In the genomic region with DNA sequence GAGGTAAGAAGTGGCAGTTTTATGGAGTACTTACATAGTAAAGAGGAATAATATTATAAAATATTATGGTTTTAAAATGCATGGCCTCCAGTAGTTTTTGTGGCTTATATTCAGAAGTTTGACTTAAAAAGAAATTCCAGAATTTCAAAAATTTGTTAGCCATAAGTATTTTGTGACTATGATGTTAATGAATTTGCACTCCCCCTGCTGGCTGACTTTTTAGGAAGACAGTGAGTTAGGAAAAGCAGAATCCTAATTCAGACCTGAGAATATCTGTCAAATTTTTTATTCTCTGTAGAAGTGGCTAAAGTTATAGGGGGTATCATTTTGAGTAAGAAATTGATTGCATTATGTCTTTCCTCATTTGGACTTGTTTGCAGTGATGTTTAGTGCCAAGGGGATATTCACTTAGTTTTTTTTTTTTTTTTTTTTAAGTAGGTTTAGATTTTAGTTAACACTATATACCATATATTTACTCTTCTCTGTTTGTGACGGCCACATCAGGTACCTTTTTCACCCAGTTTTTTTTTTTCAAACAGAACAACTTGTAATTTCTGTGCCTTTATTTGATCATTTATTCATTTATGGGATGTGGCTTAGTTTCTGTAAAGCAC, we compare ENCODE assay signal across 9 cellular contexts. TPM values are rescaled to one million over a fixed set of nuclear protein-coding genes. Genes with fewer than 3 reads are reported as not detected.
DNase-seq lines count a peak whose midpoint lies in the region; ATAC-seq, FAIRE-seq and TF ChIP-seq lines count a peak whose summit lies in the region.
"Had no signal": no experiment of that assay in that cellular context is flagged by ENCODE, and none has a peak within 500 bp of the region (broad histone marks: within the 10 kb centered on the region; RNA-seq: fewer than 3 reads in every experiment).

No MANE protein-coding gene starts in this region.

- WGBS in lower leg skin, 2 donors: 73 to 76% methylated on average over 1 of the region's 1 CpG

- TF ChIP-seq CTCF in LNCaP clone FGC (IDR thresholded peaks at IDR 0.05; ENCODE audit: control insufficient read depth, extremely low read depth, insufficient read depth): peak; percentile 48
- TF ChIP-seq CTCF in astrocyte (IDR thresholded peaks at IDR 0.05; ENCODE audit: insufficient read depth, low read depth, low read length): peak; percentile 70
- peak; percentile 38 to 53 for TF ChIP-seq CTCF in left lung (IDR thresholded peaks at IDR 0.05)
- TF ChIP-seq CTCF in lower leg skin (IDR thresholded peaks at IDR 0.05): no peak

- no peaks in the 10 kb centered on the region for H3K9me3 Mint-ChIP-seq in astrocyte (ENCODE audit: unreplicated experiment)
- H3K9me3 Mint-ChIP-seq: activated T-cell treated with anti-CD3 and anti-CD28 coated beads, Interleukin-2, amount 50 U/mL, for 72 hours had no signal

- no peak overlapping the region for H2AFZ ChIP-seq in astrocyte (ENCODE audit: low read depth, low read length)

- H3K27ac Mint-ChIP-seq in astrocyte (ENCODE audit: unreplicated experiment): no peak overlapping the region
- H3K27ac Mint-ChIP-seq: activated T-cell treated with anti-CD3 and anti-CD28 coated beads, Interleukin-2, amount 50 U/mL, for 72 hours had no signal

- no peaks in the 10 kb centered on the region for H3K27me3 Mint-ChIP-seq in astrocyte (ENCODE audit: low read depth, unreplicated experiment)

- H3K79me2 ChIP-seq in astrocyte (ENCODE audit: insufficient read depth, low read length): peaks cover 99% of the 10 kb centered on the region

- no peak for TF ChIP-seq POLR2A in lower leg skin (IDR thresholded peaks at IDR 0.05)

- no peak overlapping the region for H3K4me3 ChIP-seq in LNCaP clone FGC (ENCODE audit: low read depth, low read length)
- H3K4me3 ChIP-seq in astrocyte (ENCODE audit: insufficient read depth, low read depth, low read length): no peak overlapping the region
- no peak overlapping the region for H3K4me3 ChIP-seq in left lung
- H3K4me3 ChIP-seq in lower leg skin (ENCODE audit: low read depth, poor library complexity, severe bottlenecking): no peak overlapping the region

- no peak for FAIRE-seq in astrocyte (lab: Jason Lieb, UNC)

- intact Hi-C loops in left lung (cut with DNase I) (no loop called here), lower leg skin (cut with DNase I; ENCODE audit: low total_unique reads) (no loop called here)

- H3K9me3 ChIP-seq in astrocyte (ENCODE audit: insufficient read depth, low read depth, low read length): no peaks in the 10 kb centered on the region
- no peaks in the 10 kb centered on the region for H3K9me3 ChIP-seq in left lung

- H3K4me3 Mint-ChIP-seq in astrocyte (ENCODE audit: unreplicated experiment): no peak overlapping the region
- H3K4me3 Mint-ChIP-seq: activated T-cell treated with anti-CD3 and anti-CD28 coated beads, Interleukin-2, amount 50 U/mL, for 72 hours had no signal

- H3K4me1 ChIP-seq in astrocyte (ENCODE audit: insufficient read depth, low read length): peaks cover 8% of the 10 kb centered on the region
- H3K4me1 ChIP-seq in left lung: peaks cover 0 to 60% of the 10 kb centered on the region in 2 donors

- peak; percentile 36 for DNase-seq in SKM-1 treated with dmso at 0.1 percent for 144 hours (lab: John Stamatoyannopoulos, UW; ENCODE audit: unreplicated experiment)
- no peak for DNase-seq in SKM-1 (lab: John Stamatoyannopoulos, UW; ENCODE audit: unreplicated experiment)
- no peak for DNase-seq in LNCaP clone FGC (ENCODE audit: low read depth)
- DNase-seq in astrocyte (ENCODE audit: low read depth): no peak
- no peak for DNase-seq in left lung
- no peak for DNase-seq in lower leg skin (ENCODE audit: low spot score in 2 of 2)

- H3K27me3 ChIP-seq in astrocyte (ENCODE audit: insufficient read depth, low read length): no peaks in the 10 kb centered on the region
- no peaks in the 10 kb centered on the region for H3K27me3 ChIP-seq in left lung

- ATAC-seq in left lung: peak; percentile 58
- no peak for ATAC-seq in GM21367 (IDR thresholded peaks at IDR 0.05; ENCODE audit: unreplicated experiment)
- ATAC-seq in GM21390 (IDR thresholded peaks at IDR 0.05; ENCODE audit: unreplicated experiment): no peak
- ATAC-seq: activated T-cell treated with anti-CD3 and anti-CD28 coated beads, Interleukin-2, amount 50 U/mL, for 72 hours had no signal

- H3K27ac ChIP-seq in astrocyte (ENCODE audit: low read depth, low read length) (no peak overlapping the region), left lung (no peak overlapping the region)

- H3K4me1 Mint-ChIP-seq in astrocyte (ENCODE audit: low read depth, unreplicated experiment): peaks cover 24% of the 10 kb centered on the region

- H3K9ac ChIP-seq in astrocyte (ENCODE audit: low read length): no peak overlapping the region

- H3K4me2 ChIP-seq in astrocyte (ENCODE audit: low read length): no peak overlapping the region

- peaks cover 6% of the 10 kb centered on the region for H3K36me3 Mint-ChIP-seq in astrocyte (ENCODE audit: low read depth, unreplicated experiment)

- peaks cover 97% of the 10 kb centered on the region for H4K20me1 ChIP-seq in astrocyte (ENCODE audit: insufficient read depth, low read length)

- H3K36me3 ChIP-seq in astrocyte (ENCODE audit: insufficient read depth, low read length) (no peaks in the 10 kb centered on the region), left lung (no peaks in the 10 kb centered on the region)

RNA-seq across cellular contexts. Expression of a gene that starts 40.8 kb away (rescaled TPM):
- 131 and 135 TPM in 2 replicates for total RNA-seq in astrocyte
- total RNA-seq in left lung: 10 to 100 TPM; 65.9 TPM
- total RNA-seq in lower leg skin: 10 to 100 TPM; 26.3 to 40.8 (median 30.3) TPM

Comparison
In these comparisons a context has a peak if more than half of its experiments do, and no peak if none do; other contexts are left out.
1. CTCF ChIP-seq: peak in LNCaP clone FGC (single experiment), astrocyte (single experiment) and left lung (2 of 2); none in lower leg skin (0 of 3).